In genomic region chr17:47315451-47316266, GRCh38 we compare ENCODE assay signal across 9 cellular contexts. TPM values are rescaled to one million over a fixed set of nuclear protein-coding genes. Genes with fewer than 3 reads are reported as not detected.
DNase-seq lines count a peak whose midpoint lies in the region; ATAC-seq and TF ChIP-seq lines count a peak whose summit lies in the region.
"Had no signal": no experiment of that assay in that cellular context is flagged by ENCODE, and none has a peak within 500 bp of the region (broad histone marks: within the 10 kb centered on the region; RNA-seq: fewer than 3 reads in every experiment).

No MANE protein-coding gene starts in this region.

- H3K36me3 ChIP-seq in HAP-1 (replicated peaks) = no peaks in the 10 kb centered on the region

- no peaks in the 10 kb centered on the region for H3K27me3 ChIP-seq in HAP-1 (ENCODE audit: low read depth)

- ATAC-seq in GM19351 (IDR thresholded peaks at IDR 0.05; ENCODE audit: unreplicated experiment) (no peak), HG03469 (IDR thresholded peaks at IDR 0.05; ENCODE audit: unreplicated experiment) (no peak)

- no peak overlapping the region for H3K27ac Mint-ChIP-seq in neural crest cell (ENCODE audit: unreplicated experiment)

- H3K9me3 Mint-ChIP-seq in neural crest cell = no peaks in the 10 kb centered on the region

- DNase-seq in COLO668 (lab: John Stamatoyannopoulos, UW; ENCODE audit: unreplicated experiment) = peak; percentile 3
- DNase-seq in HAP-1 (ENCODE audit: low spot score in 2 of 2) = peak; percentile 46 to 75
- DNase-seq in NCI-H2227 (lab: John Stamatoyannopoulos, UW; ENCODE audit: unreplicated experiment) = peak; percentile 78
- peak; percentile 20 for DNase-seq in activated CD4-positive, alpha-beta T cell treated with anti-CD3 and anti-CD28 coated beads for 48 hours
- DNase-seq in fibroblast of villous mesenchyme (ENCODE audit: low read depth) = peak; percentile 91
- no peak for DNase-seq in neural crest cell (ENCODE audit: low read depth, low spot score)

- no peaks in the 10 kb centered on the region for H3K4me1 Mint-ChIP-seq in neural crest cell

- in situ Hi-C loops in HAP-1 (cut with MboI; ENCODE audit: low sequenced_read_pairs) = no loop called here

- H3K27me3 Mint-ChIP-seq in neural crest cell (ENCODE audit: low read depth) = peaks cover 2% of the 10 kb centered on the region

- no peaks in the 10 kb centered on the region for H3K36me3 Mint-ChIP-seq in neural crest cell (ENCODE audit: low read depth)

- TF ChIP-seq CTCF in fibroblast of villous mesenchyme (IDR thresholded peaks at IDR 0.05; ENCODE audit: insufficient read depth, low read depth, low read length) = peak; percentile 81
- TF ChIP-seq CTCF in neural crest cell (conservative IDR thresholded peaks at IDR 0.05) = peak; percentile 91

- no peak overlapping the region for H3K4me3 ChIP-seq in HAP-1
- H3K4me3 ChIP-seq in fibroblast of villous mesenchyme (ENCODE audit: low read depth, low read length) = no peak overlapping the region
- H3K4me3 ChIP-seq: SK-N-MC had no signal

- no peaks in the 10 kb centered on the region for H3K9me3 ChIP-seq in HAP-1

- H3K4me1 ChIP-seq in HAP-1 = no peaks in the 10 kb centered on the region; the same call in 1 of the 2 replicates

- no peak overlapping the region for H3K4me3 Mint-ChIP-seq in neural crest cell

RNA-seq across cellular contexts. Expression of gene EFCAB13, which starts 8.1 kb away (rescaled TPM):
- total RNA-seq in fibroblast of villous mesenchyme (3.9 and 7.7 TPM in 2 replicates), neural crest cell (1.5 and 2.2 TPM in 2 replicates)
